24 cellular contexts compared by ENCODE assay signal in the genomic region with DNA sequence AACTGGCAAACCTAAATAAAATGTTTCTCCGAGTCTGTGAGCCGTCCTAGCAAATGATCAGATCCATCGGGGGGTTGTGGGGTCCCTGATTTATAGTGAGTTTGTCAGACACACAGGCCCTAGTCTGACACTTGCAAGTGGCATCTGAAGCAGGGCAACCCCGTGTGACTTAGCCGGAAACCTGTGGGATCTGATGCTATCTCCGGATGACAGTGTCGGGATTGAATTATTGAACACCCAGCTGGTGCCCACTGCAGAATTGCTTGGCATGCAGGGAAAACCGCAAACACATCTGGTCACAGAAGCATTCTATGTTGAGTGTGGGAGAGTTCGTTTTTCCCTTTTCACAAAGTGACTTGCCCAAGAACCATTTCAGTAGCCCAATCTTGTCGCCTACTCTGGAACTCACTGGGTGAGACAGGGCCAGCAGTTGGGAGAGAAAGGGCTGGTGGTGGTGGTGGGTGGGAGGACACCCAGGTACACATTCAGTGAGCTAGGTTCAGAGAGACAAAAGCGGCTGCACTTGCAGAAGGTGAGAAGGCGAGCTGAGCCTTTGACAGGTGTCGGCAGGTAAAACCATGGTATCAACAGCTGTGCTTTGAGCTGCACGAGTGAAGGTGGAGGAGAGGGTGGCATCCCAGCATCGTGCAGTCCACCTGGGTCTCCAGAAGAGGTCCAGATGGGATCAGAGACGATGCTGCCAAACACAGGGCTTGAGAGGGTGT. TPM values are rescaled to one million over a fixed set of nuclear protein-coding genes. Genes with fewer than 3 reads are reported as not detected.
"Had no signal": no experiment of that assay in that cellular context is flagged by ENCODE, and none has a peak within 500 bp of the region (broad histone marks: within the 10 kb centered on the region; RNA-seq: fewer than 3 reads in every experiment).

No MANE protein-coding gene starts in this region.

- H3K27ac ChIP-seq: breast epithelium, colonic mucosa, Peyer's patch, VCaP had no signal

- H3K9me3 ChIP-seq: breast epithelium, colonic mucosa, Peyer's patch had no signal

- H3K36me3 ChIP-seq: breast epithelium, colonic mucosa, Peyer's patch had no signal

- H3K4me1 ChIP-seq: breast epithelium, colonic mucosa, Peyer's patch had no signal

- ATAC-seq: T-cell had no signal

- H3K4me3 ChIP-seq: breast epithelium, colonic mucosa, Peyer's patch had no signal

- H3K27me3 ChIP-seq: colonic mucosa, Peyer's patch had no signal

- DNase-seq: activated CD4-positive, alpha-beta memory T cell treated with anti-CD3 and anti-CD28 coated beads, Interleukin-2, amount 10 ng/mL, durations not matched to agents 7 days and 5 days; activated CD4-positive, alpha-beta T cell treated with anti-CD3 and anti-CD28 coated beads, Interleukin-2, amount 10 ng/mL, durations not matched to agents 7 days and 5 days; activated CD4-positive, CD25-positive, alpha-beta regulatory T cell; activated effector memory CD4-positive, alpha-beta T cell treated with Interleukin-2 at 50 U/mL for 16 hours; activated naive CD4-positive, alpha-beta T cell; activated T-cell treated with anti-CD3 and anti-CD28 coated beads for 4 hours; caudate nucleus; colonic mucosa; Kasumi-1; NCI-H1105 treated with DMSO at 0.1 percent for 48 hours; NCI-H1436 treated with DMSO at 0.1 percent for 48 hours; NCI-H187; NCI-H2081 treated with DMSO at 0.1 percent for 48 hours; NCI-H226; NCI-H526 treated with DMSO at 0.1 percent for 48 hours; NCI-H82; Peyer's patch; SHP77 treated with DMSO at 0.1 percent for 48 hours; T-cell; T-helper 2 cell; T1000 had no signal

RNA-seq across cellular contexts. Expression of a gene that starts 33.7 kb away (rescaled TPM):
- polyA plus RNA-seq: aorta had no signal
